1 cellular context compared by ENCODE assay signal in the genomic region with DNA sequence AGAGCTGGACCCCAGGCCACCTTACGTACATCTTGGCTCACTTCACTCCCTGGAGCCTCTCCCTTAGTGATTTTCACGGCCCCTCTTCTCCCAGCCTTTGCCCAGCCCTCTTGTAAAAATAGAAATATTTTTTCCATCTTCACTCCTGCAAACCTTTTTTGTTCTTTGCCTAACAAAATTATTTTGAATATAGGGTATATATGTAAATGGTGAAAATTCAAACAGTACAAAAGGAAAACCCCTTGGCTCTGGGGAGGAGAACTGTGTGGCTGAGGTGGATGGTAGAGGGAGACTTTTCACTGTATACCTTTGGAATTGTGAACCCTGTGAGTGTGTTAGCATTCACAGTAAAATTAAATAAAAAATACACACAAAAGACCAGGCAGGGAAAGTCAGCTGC.
TF ChIP-seq lines count a peak whose summit lies in the region.

No MANE protein-coding gene starts in this region.

TF ChIP-seq in WTC11, 78 proteins besides CTCF, POLR2A, EP300 and RAD21 (continued from another document):
- TF ChIP-seq, protein P1, sequence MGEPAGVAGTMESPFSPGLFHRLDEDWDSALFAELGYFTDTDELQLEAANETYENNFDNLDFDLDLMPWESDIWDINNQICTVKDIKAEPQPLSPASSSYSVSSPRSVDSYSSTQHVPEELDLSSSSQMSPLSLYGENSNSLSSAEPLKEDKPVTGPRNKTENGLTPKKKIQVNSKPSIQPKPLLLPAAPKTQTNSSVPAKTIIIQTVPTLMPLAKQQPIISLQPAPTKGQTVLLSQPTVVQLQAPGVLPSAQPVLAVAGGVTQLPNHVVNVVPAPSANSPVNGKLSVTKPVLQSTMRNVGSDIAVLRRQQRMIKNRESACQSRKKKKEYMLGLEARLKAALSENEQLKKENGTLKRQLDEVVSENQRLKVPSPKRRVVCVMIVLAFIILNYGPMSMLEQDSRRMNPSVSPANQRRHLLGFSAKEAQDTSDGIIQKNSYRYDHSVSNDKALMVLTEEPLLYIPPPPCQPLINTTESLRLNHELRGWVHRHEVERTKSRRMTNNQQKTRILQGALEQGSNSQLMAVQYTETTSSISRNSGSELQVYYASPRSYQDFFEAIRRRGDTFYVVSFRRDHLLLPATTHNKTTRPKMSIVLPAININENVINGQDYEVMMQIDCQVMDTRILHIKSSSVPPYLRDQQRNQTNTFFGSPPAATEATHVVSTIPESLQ (CRISPR knock-in tag; IDR thresholded peaks at IDR 0.05), result no peak
- TF ChIP-seq FOXK1 (CRISPR knock-in tag; IDR thresholded peaks at IDR 0.05) (no peak), ZNF671 (CRISPR knock-in tag; IDR thresholded peaks at IDR 0.05) (no peak), GTF2I (CRISPR knock-in tag; conservative IDR thresholded peaks at IDR 0.05) (no peak)
- TF ChIP-seq, protein P2, sequence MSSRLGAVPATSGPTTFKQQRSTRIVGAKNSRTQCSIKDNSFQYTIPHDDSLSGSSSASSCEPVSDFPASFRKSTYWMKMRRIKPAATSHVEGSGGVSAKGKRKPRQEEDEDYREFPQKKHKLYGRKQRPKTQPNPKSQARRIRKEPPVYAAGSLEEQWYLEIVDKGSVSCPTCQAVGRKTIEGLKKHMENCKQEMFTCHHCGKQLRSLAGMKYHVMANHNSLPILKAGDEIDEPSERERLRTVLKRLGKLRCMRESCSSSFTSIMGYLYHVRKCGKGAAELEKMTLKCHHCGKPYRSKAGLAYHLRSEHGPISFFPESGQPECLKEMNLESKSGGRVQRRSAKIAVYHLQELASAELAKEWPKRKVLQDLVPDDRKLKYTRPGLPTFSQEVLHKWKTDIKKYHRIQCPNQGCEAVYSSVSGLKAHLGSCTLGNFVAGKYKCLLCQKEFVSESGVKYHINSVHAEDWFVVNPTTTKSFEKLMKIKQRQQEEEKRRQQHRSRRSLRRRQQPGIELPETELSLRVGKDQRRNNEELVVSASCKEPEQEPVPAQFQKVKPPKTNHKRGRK (CRISPR knock-in tag; IDR thresholded peaks at IDR 0.05; ENCODE audit: borderline replicate concordance), result no peak
- TF ChIP-seq, protein P3, sequence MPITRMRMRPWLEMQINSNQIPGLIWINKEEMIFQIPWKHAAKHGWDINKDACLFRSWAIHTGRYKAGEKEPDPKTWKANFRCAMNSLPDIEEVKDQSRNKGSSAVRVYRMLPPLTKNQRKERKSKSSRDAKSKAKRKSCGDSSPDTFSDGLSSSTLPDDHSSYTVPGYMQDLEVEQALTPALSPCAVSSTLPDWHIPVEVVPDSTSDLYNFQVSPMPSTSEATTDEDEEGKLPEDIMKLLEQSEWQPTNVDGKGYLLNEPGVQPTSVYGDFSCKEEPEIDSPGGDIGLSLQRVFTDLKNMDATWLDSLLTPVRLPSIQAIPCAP (CRISPR knock-in tag; IDR thresholded peaks at IDR 0.05), result no peak
